In genomic region chr5:147458581-147458980, GRCh38 we compare ENCODE assay signal across 27 cellular contexts.
"Had no signal": no experiment of that assay in that cellular context is flagged by ENCODE, and none has a peak within 500 bp of the region (broad histone marks: within the 10 kb centered on the region; RNA-seq: fewer than 3 reads in every experiment).

No MANE protein-coding gene starts in this region.

- ATAC-seq: activated CD8-positive, alpha-beta T cell treated with anti-CD3 and anti-CD28 coated beads for 36 hours; activated naive CD8-positive, alpha-beta T cell treated with anti-CD3 and anti-CD28 coated beads, Interleukin-2, amount 50 U/mL, for 24 hours; foreskin keratinocyte; left lung; natural killer cell treated with Interleukin-12 subunit alpha and Interleukin-12 subunit beta and Interleukin-15 and Interleukin-18, amount 100 ng/mL, for 72 hours; pancreas; right cardiac atrium had no signal

- H3K27ac ChIP-seq: brain microvascular endothelial cell, foreskin keratinocyte, hepatocyte, left lung, neutrophil, pancreas, skin epidermis, tibial nerve had no signal

- H3K4me3 ChIP-seq: hepatocyte, left lung, pancreas, skin epidermis, tibial nerve had no signal

- DNase-seq: activated CD4-positive, alpha-beta T cell treated with anti-CD3 and anti-CD28 coated beads for 48 hours; activated CD8-positive, alpha-beta T cell treated with anti-CD3 and anti-CD28 coated beads for 36 hours; activated gamma-delta T cell; activated naive CD4-positive, alpha-beta T cell treated with anti-CD3 and anti-CD28 coated beads, Interleukin-2, amount 50 U/mL, for 16 hours; activated naive CD8-positive, alpha-beta T cell treated with anti-CD3 and anti-CD28 coated beads, Interleukin-2, amount 50 U/mL, for 24 hours; brain microvascular endothelial cell; caudate nucleus; dermis blood vessel endothelial cell; effector CD8-positive, alpha-beta T cell; erythroblast; foreskin keratinocyte; glutamatergic neuron; left lung; mammary epithelial cell; midbrain; pancreas; right cardiac atrium; stimulated activated CD4-positive, alpha-beta T cell treated with anti-CD3 and anti-CD28 coated beads, Interleukin-1b, Interleukin-23, amount 100 ng/mL, for 48 hours; substantia nigra; T1000 had no signal

- H3K79me2 ChIP-seq: hepatocyte had no signal

- H3K36me3 ChIP-seq: brain microvascular endothelial cell, left lung, neutrophil, pancreas, tibial nerve had no signal

- H3K4me3 Mint-ChIP-seq: activated CD8-positive, alpha-beta T cell treated with anti-CD3 and anti-CD28 coated beads for 36 hours; activated naive CD8-positive, alpha-beta T cell treated with anti-CD3 and anti-CD28 coated beads, Interleukin-2, amount 50 U/mL, for 24 hours; activated T-helper 1 cell treated with anti-CD3 and anti-CD28 coated beads, Interleukin-12 subunit alpha, Interleukin-12 subunit beta, Interleukin-2, Interleukin-4 antibody, amounts not matched to agents 30 ng/mL and 10 ng/mL and 1 ng/mL, durations not matched to agents 14 hours and 24 hours and 36 hours; natural killer cell treated with Interleukin-12 subunit alpha and Interleukin-12 subunit beta and Interleukin-15 and Interleukin-18, amount 100 ng/mL, for 72 hours; stimulated activated naive CD8-positive, alpha-beta T cell treated with anti-CD3 and anti-CD28 coated beads, Interleukin-15, Interleukin-2, amounts not matched to agents 100 ng/mL and 50 ng/mL, for 24 hours had no signal

- H3K27ac Mint-ChIP-seq: activated CD8-positive, alpha-beta T cell treated with anti-CD3 and anti-CD28 coated beads for 36 hours; activated naive CD8-positive, alpha-beta T cell treated with anti-CD3 and anti-CD28 coated beads, Interleukin-2, amount 50 U/mL, for 24 hours; activated T-helper 1 cell treated with anti-CD3 and anti-CD28 coated beads, Interleukin-12 subunit alpha, Interleukin-12 subunit beta, Interleukin-2, Interleukin-4 antibody, amounts not matched to agents 30 ng/mL and 10 ng/mL and 1 ng/mL, durations not matched to agents 14 hours and 24 hours and 36 hours; natural killer cell treated with Interleukin-12 subunit alpha and Interleukin-12 subunit beta and Interleukin-15 and Interleukin-18, amount 100 ng/mL, for 72 hours; stimulated activated naive CD8-positive, alpha-beta T cell treated with anti-CD3 and anti-CD28 coated beads, Interleukin-15, Interleukin-2, amounts not matched to agents 100 ng/mL and 50 ng/mL, for 24 hours had no signal

- H3K36me3 Mint-ChIP-seq: natural killer cell treated with Interleukin-12 subunit alpha and Interleukin-12 subunit beta and Interleukin-15 and Interleukin-18, amount 100 ng/mL, for 72 hours had no signal

- H3K4me2 ChIP-seq: hepatocyte had no signal

- H3K9me3 Mint-ChIP-seq: activated CD8-positive, alpha-beta T cell treated with anti-CD3 and anti-CD28 coated beads for 36 hours; activated T-helper 1 cell treated with anti-CD3 and anti-CD28 coated beads, Interleukin-12 subunit alpha, Interleukin-12 subunit beta, Interleukin-2, Interleukin-4 antibody, amounts not matched to agents 30 ng/mL and 10 ng/mL and 1 ng/mL, durations not matched to agents 14 hours and 24 hours and 36 hours; natural killer cell treated with Interleukin-12 subunit alpha and Interleukin-12 subunit beta and Interleukin-15 and Interleukin-18, amount 100 ng/mL, for 72 hours; stimulated activated naive CD8-positive, alpha-beta T cell treated with anti-CD3 and anti-CD28 coated beads, Interleukin-15, Interleukin-2, amounts not matched to agents 100 ng/mL and 50 ng/mL, for 24 hours had no signal

- H3K9me3 ChIP-seq: left lung, neutrophil, pancreas, tibial nerve had no signal

- H2AFZ ChIP-seq: hepatocyte had no signal

- H3K27me3 ChIP-seq: brain microvascular endothelial cell, hepatocyte, pancreas, tibial nerve had no signal
